In the genomic region with DNA sequence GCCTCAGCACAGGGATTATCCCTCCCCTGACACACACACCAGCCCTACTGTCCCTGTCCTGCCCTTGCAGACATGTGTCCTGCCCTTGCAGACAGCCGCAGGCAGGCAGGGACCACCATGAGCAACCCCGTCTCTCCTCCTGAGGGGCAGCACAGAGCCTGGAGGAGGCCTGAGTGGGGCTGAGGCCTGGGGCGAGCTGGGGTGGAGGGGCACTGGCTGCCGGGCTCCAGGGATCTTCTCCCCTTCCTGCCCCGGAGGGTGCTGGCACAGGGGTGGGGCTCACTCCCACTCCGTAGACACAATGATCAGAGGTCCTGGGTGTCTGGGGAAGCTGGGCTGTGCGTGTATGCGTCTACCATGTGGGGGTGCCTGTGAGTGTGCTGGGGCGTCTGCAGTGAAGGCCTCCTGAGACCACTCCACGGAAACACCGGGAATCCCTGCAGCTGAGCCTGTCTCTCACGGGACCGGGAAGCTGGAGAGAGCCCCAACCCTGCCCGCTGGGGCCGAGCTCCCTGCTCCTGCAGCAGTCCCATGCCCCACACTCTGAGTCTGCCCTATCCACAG, we compare ENCODE assay signal across 11 cellular contexts. TPM values are rescaled to one million over a fixed set of nuclear protein-coding genes. Genes with fewer than 3 reads are reported as not detected.
DNase-seq lines count a peak whose midpoint lies in the region; ATAC-seq, FAIRE-seq and TF ChIP-seq lines count a peak whose summit lies in the region.
"Had no signal": no experiment of that assay in that cellular context is flagged by ENCODE, and none has a peak within 500 bp of the region (broad histone marks: within the 10 kb centered on the region; RNA-seq: fewer than 3 reads in every experiment).

No MANE protein-coding gene starts in this region.

- DNase-seq in NT2/D1 (ENCODE audit: low read depth, low spot score) (no peak), ecto neural progenitor cell (ENCODE audit: low spot score) (peak; percentile 50), osteocyte (ENCODE audit: extremely low spot score, unreplicated experiment) (peak; percentile 81), NCI-H146 (lab: John Stamatoyannopoulos, UW) (no peak), D721Med (ENCODE audit: insufficient read length, low spot score) (no peak), caudate nucleus (lab: John Stamatoyannopoulos, UW) (no peak)
- DNase-seq: Karpas-422 had no signal

- H3K9me3 Mint-ChIP-seq in osteocyte (ENCODE audit: unreplicated experiment), result no peaks in the 10 kb centered on the region

- H3K9me3 ChIP-seq in NT2/D1 (ENCODE audit: insufficient read depth, low read length), result no peaks in the 10 kb centered on the region
- H3K9me3 ChIP-seq: adrenal gland, gastroesophageal sphincter had no signal

- no peaks in the 10 kb centered on the region for H3K27me3 ChIP-seq in NT2/D1 (ENCODE audit: insufficient read depth, insufficient read length)
- H3K27me3 ChIP-seq: gastroesophageal sphincter had no signal

- ATAC-seq in GM18498 (IDR thresholded peaks at IDR 0.05; ENCODE audit: unreplicated experiment), result peak; percentile 3
- no peak for ATAC-seq in GM21619 (IDR thresholded peaks at IDR 0.05; ENCODE audit: unreplicated experiment)
- ATAC-seq: gastroesophageal sphincter had no signal

- no peak for FAIRE-seq in D721Med (lab: Jason Lieb, UNC)

- no peak overlapping the region for H3K27ac Mint-ChIP-seq in osteocyte (ENCODE audit: unreplicated experiment)

- no peaks in the 10 kb centered on the region for H3K36me3 Mint-ChIP-seq in osteocyte (ENCODE audit: unreplicated experiment)

- no peak overlapping the region for H3K27ac ChIP-seq in caudate nucleus (ENCODE audit: low read depth, low read length)

- TF ChIP-seq CTCF in osteocyte (IDR thresholded peaks at IDR 0.05) (no peak), D721Med (IDR thresholded peaks at IDR 0.05; ENCODE audit: insufficient read depth, missing control alignments) (no peak)

- peaks cover under 1% of the 10 kb centered on the region for H3K27me3 Mint-ChIP-seq in osteocyte (ENCODE audit: unreplicated experiment)

- peaks cover 18% of the 10 kb centered on the region for H3K4me1 ChIP-seq in NT2/D1 (ENCODE audit: insufficient read depth, insufficient read length)

- H3K9ac ChIP-seq in NT2/D1 (ENCODE audit: insufficient read length, low read depth), result peak overlapping the region; percentile 17

- H3K4me1 Mint-ChIP-seq in osteocyte (ENCODE audit: unreplicated experiment), result peaks cover 31% of the 10 kb centered on the region

- H3K4me3 ChIP-seq in NT2/D1 (ENCODE audit: insufficient read length, low read depth), result no peak overlapping the region
- H3K4me3 ChIP-seq: adrenal gland had no signal

- no peak overlapping the region for H3K4me3 Mint-ChIP-seq in osteocyte (ENCODE audit: unreplicated experiment)

- H3K36me3 ChIP-seq in NT2/D1 (ENCODE audit: insufficient read depth, insufficient read length, low read length), result no peaks in the 10 kb centered on the region
- H3K36me3 ChIP-seq: adrenal gland, gastroesophageal sphincter had no signal

RNA-seq across cellular contexts. Expression of a gene that starts 0.5 kb away (rescaled TPM):
- total RNA-seq in osteocyte, result 0.76 and 1.2 TPM in 2 replicates

RNA-seq across cellular contexts. Expression of a gene that starts 0.6 kb away (rescaled TPM):
- 0.16 TPM in 1 of 2 replicates, not detected in the other for total RNA-seq in osteocyte

RNA-seq across cellular contexts. Expression of a gene that starts 32.0 kb away (rescaled TPM):
- total RNA-seq in osteocyte, result not detected in 2 replicates

Comparison
In these comparisons a context has a peak if more than half of its experiments do, and no peak if none do; other contexts are left out.
1. DNase-seq: peak in ecto neural progenitor cell (single experiment) and osteocyte (single experiment); none in NT2/D1 (single experiment), NCI-H146 (single experiment), D721Med (single experiment) and caudate nucleus (0 of 61).